In genomic region chr1:26972390-26972789, GRCh38 we compare ENCODE assay signal across 32 cellular contexts. TPM values are rescaled to one million over a fixed set of nuclear protein-coding genes. Genes with fewer than 3 reads are reported as not detected.
DNase-seq lines count a peak whose midpoint lies in the region; ATAC-seq, FAIRE-seq and TF ChIP-seq lines count a peak whose summit lies in the region.
"Had no signal": no experiment of that assay in that cellular context is flagged by ENCODE, and none has a peak within 500 bp of the region (broad histone marks: within the 10 kb centered on the region; RNA-seq: fewer than 3 reads in every experiment).

No MANE protein-coding gene starts in this region.

- peaks cover 76% of the 10 kb centered on the region for H3K4me1 ChIP-seq in HepG2 (ENCODE audit: insufficient read depth, low read length)
- no peaks in the 10 kb centered on the region for H3K4me1 ChIP-seq in right lobe of liver
- H3K4me1 ChIP-seq in NT2/D1 (ENCODE audit: insufficient read depth, insufficient read length): peaks cover 15% of the 10 kb centered on the region
- H3K4me1 ChIP-seq in aorta (ENCODE audit: control insufficient read depth in 1 of 2, insufficient read depth in 2 of 2, low read length in 2 of 2): no peaks in the 10 kb centered on the region
- H3K4me1 ChIP-seq: BE2C, HAP-1, transverse colon had no signal

- H3K27me3 ChIP-seq in HepG2 (ENCODE audit: control insufficient read depth in 1 of 2, insufficient read depth in 2 of 2, low read length in 2 of 2) (0 out of 5 replicates have a peak, but pooled peaks cover 0 to 4% of the 10 kb centered on the region in 2 experiments), right lobe of liver (no peaks in the 10 kb centered on the region), NT2/D1 (ENCODE audit: insufficient read depth, insufficient read length) (no peaks in the 10 kb centered on the region), aorta (ENCODE audit: control insufficient read depth in 1 of 2, insufficient read depth in 2 of 2, low read length in 1 of 2) (no peaks in the 10 kb centered on the region)
- H3K27me3 ChIP-seq: BE2C, transverse colon had no signal

- no peak for TF ChIP-seq POLR2A in HepG2 (IDR thresholded peaks at IDR 0.05; ENCODE audit: insufficient read depth in 1 of 2, low read depth in 2 of 2, low read length in 2 of 2)
- TF ChIP-seq POLR2A in right lobe of liver (IDR thresholded peaks at IDR 0.05): no peak

- peak overlapping the region in 1 of 3 experiments; percentile 49; a peak in 2 of 6 replicates for H3K4me3 ChIP-seq in HepG2 (replicated peaks in 1 of 3; ENCODE audit: insufficient read depth in 1 of 3, low read depth in 2 of 3, low read length in 3 of 3)
- H3K4me3 ChIP-seq in right lobe of liver: no peak overlapping the region
- no peak overlapping the region for H3K4me3 ChIP-seq in NT2/D1 (ENCODE audit: insufficient read length, low read depth)
- H3K4me3 ChIP-seq in fibroblast of mammary gland (ENCODE audit: control insufficient read depth, low read depth, low read length): no peak overlapping the region
- no peak overlapping the region for H3K4me3 ChIP-seq in aorta (ENCODE audit: low read length in 2 of 2)
- H3K4me3 ChIP-seq: HAP-1, transverse colon had no signal

- H2AFZ ChIP-seq in HepG2 (ENCODE audit: low read length): no peak overlapping the region

- FAIRE-seq in HepG2 (lab: Jason Lieb, UNC): peak; percentile 32
- FAIRE-seq: keratinocyte, small intestine had no signal

- intact Hi-C loops in HepG2 (cut with micrococcal nuclease; ENCODE audit: unreplicated experiment) (no loop called here), right lobe of liver (cut with DNase I) (no loop called here), aorta (cut with DNase I) (no loop called here)

- no peak for TF ChIP-seq RAD21 in HepG2 (CRISPR knock-in tag; IDR thresholded peaks at IDR 0.05)

- H3K27me3 Mint-ChIP-seq in chondrocyte (ENCODE audit: low read depth): peaks cover 7% of the 10 kb centered on the region

- no peak for DNase-seq in HepG2 (ENCODE audit: low spot score)
- no peak for DNase-seq in right lobe of liver
- DNase-seq in NT2/D1 (ENCODE audit: low read depth, low spot score): no peak
- peak; percentile 54 for DNase-seq in fibroblast of mammary gland (ENCODE audit: low read depth)
- DNase-seq in AML-193 (lab: John Stamatoyannopoulos, UW): no peak
- no peak for DNase-seq in chondrocyte (ENCODE audit: low spot score)
- no peak for DNase-seq in aorta
- DNase-seq in SW 1271 (lab: John Stamatoyannopoulos, UW): no peak
- DNase-seq: activated CD4-positive, alpha-beta T cell treated with anti-CD3 and anti-CD28 coated beads, Interleukin-2, amount 50 U/mL, for 4 hours; BE2C; central memory CD4-positive, alpha-beta T cell; DMS53; GF-D8; midbrain; natural killer cell; NCI-H1092; NCI-H187; NCI-H2171 treated with DMSO at 0.1 percent for 48 hours; NCI-H510A treated with DMSO at 0.1 percent for 48 hours; PC-3; retina; Right ventricle myocardium superior; small intestine; T1000; transverse colon had no signal

- POLR2A ChIA-PET in HepG2 (lab: Yijun Ruan, JAX): interaction anchor here (1.0 to 1.3 kb wide), 6 partner anchors 19 to 72 kb away, joined by 3 to 9 read pairs (median 6); partner anchors contain the start of genes GPATCH3, NR0B2 and TRNP1

- in situ Hi-C loops in HepG2 (cut with HindIII; ENCODE audit: extremely low pct_ligation_motif_present, low pct_unique_long_range_greater_than_20kb): no loop called here

- H3K4me3 Mint-ChIP-seq in chondrocyte (ENCODE audit: unreplicated experiment): no peak overlapping the region
- H3K4me3 Mint-ChIP-seq: activated naive CD8-positive, alpha-beta T cell; natural killer cell had no signal

- H3K4me1 Mint-ChIP-seq in chondrocyte (ENCODE audit: low read depth): peaks cover 6% of the 10 kb centered on the region

- no peaks in the 10 kb centered on the region for H3K79me2 ChIP-seq in HepG2 (ENCODE audit: insufficient read depth, low read length)

- CTCF ChIA-PET in HepG2 (lab: Yijun Ruan, JAX; ENCODE audit: low intra/inter-chr PET ratio, low total read pairs): no interaction called here

- BruUV-seq in HepG2 (replicated peaks; lab: Mats Ljungman, UMichigan): no TSS peak

- TF ChIP-seq CTCF in HepG2 (CRISPR knock-in tag; IDR thresholded peaks at IDR 0.05) (no peak), right lobe of liver (IDR thresholded peaks at IDR 0.05) (no peak), fibroblast of mammary gland (conservative IDR thresholded peaks at IDR 0.05; ENCODE audit: control insufficient read depth, insufficient read depth, low read depth, low read length) (no peak), chondrocyte (IDR thresholded peaks at IDR 0.05) (no peak)

- ATAC-seq in HepG2 (peak; percentile 47), right lobe of liver (no peak), aorta (ENCODE audit: low FRiP score) (no peak)
- ATAC-seq: natural killer cell, PC-3 had no signal

- no peaks in the 10 kb centered on the region for H3K36me3 Mint-ChIP-seq in chondrocyte (ENCODE audit: low read depth)
- H3K36me3 Mint-ChIP-seq: activated naive CD8-positive, alpha-beta T cell; natural killer cell had no signal

- H3K27ac ChIP-seq in HepG2 (ENCODE audit: extremely low read length, insufficient read depth, low read length) (no peak overlapping the region), right lobe of liver (no peak overlapping the region), aorta (ENCODE audit: low read depth in 1 of 2, low read length in 2 of 2) (no peak overlapping the region)
- H3K27ac ChIP-seq: transverse colon had no signal

- no peaks in the 10 kb centered on the region for H3K9me3 ChIP-seq in HepG2 (ENCODE audit: low read length)
- no peaks in the 10 kb centered on the region for H3K9me3 ChIP-seq in right lobe of liver
- H3K9me3 ChIP-seq in NT2/D1 (ENCODE audit: insufficient read depth, low read length): no peaks in the 10 kb centered on the region
- no peaks in the 10 kb centered on the region for H3K9me3 ChIP-seq in aorta (ENCODE audit: control insufficient read depth, low read length)
- H3K9me3 ChIP-seq: BE2C, HAP-1, transverse colon had no signal

- H3K4me2 ChIP-seq in HepG2 (ENCODE audit: low read depth, low read length): peak overlapping the region; percentile 70; the same call in 1 of the 2 replicates

- no peaks in the 10 kb centered on the region for H3K9me3 Mint-ChIP-seq in chondrocyte (ENCODE audit: low read depth)
- H3K9me3 Mint-ChIP-seq: activated T-helper 2 cell treated with anti-CD3 and anti-CD28 coated beads, Interferon-gamma antibody, Interleukin-2, Interleukin-4, amounts not matched to agents 10 μg/mL and 5 μg/mL and 100 μg/mL, durations not matched to agents 14 hours and 24 hours and 36 hours; natural killer cell had no signal

- H3K36me3 ChIP-seq in HepG2 (replicated peaks in 1 of 2; ENCODE audit: control insufficient read depth in 1 of 2, insufficient read depth in 2 of 2, low read length in 2 of 2) (no peaks in the 10 kb centered on the region), right lobe of liver (no peaks in the 10 kb centered on the region), NT2/D1 (ENCODE audit: insufficient read depth, insufficient read length, low read length) (no peaks in the 10 kb centered on the region), aorta (ENCODE audit: control insufficient read depth in 1 of 2, insufficient read depth in 2 of 2, low read length in 1 of 2) (no peaks in the 10 kb centered on the region)
- H3K36me3 ChIP-seq: BE2C, HAP-1, transverse colon had no signal

- H3K27ac Mint-ChIP-seq in chondrocyte (ENCODE audit: unreplicated experiment): no peak overlapping the region
- H3K27ac Mint-ChIP-seq: activated naive CD8-positive, alpha-beta T cell; activated T-helper 2 cell treated with anti-CD3 and anti-CD28 coated beads, Interferon-gamma antibody, Interleukin-2, Interleukin-4, amounts not matched to agents 10 μg/mL and 5 μg/mL and 100 μg/mL, durations not matched to agents 14 hours and 24 hours and 36 hours; natural killer cell had no signal

- WGBS in HepG2 (ENCODE audit: low lambda C conversion rate): 11% methylated on average over 6 of the region's 6 CpGs
- WGBS in right lobe of liver (ENCODE audit: insufficient coverage, low coverage, low lambda C conversion rate, missing lambda C conversion rate): 47% methylated on average over 6 of the region's 6 CpGs
- 44 to 47% methylated on average over 6 of the region's 6 CpGs for WGBS in aorta, 2 donors

- no peaks in the 10 kb centered on the region for H4K20me1 ChIP-seq in HepG2 (ENCODE audit: insufficient read depth, low read length)

- TF ChIP-seq EP300 in HepG2 (IDR thresholded peaks at IDR 0.05; ENCODE audit: low read depth in 2 of 2, low read length in 2 of 2) (no peak), HepG2 (CRISPR knock-in tag; IDR thresholded peaks at IDR 0.05; ENCODE audit: borderline replicate concordance) (no peak)

- H3K9ac ChIP-seq in HepG2 (ENCODE audit: insufficient read depth, low read depth, low read length): no peak overlapping the region
- H3K9ac ChIP-seq in NT2/D1 (ENCODE audit: insufficient read length, low read depth): peak overlapping the region; percentile 12

RNA-seq across cellular contexts. Expression of gene KDF1, which starts 12.1 kb away (rescaled TPM):
- total RNA-seq in HepG2 (2016; rRNA removed; fragmentation: Illumina TruSeq; extraction: Trizol) (1.9 and 2.4 TPM in 2 replicates), right lobe of liver (1 to 10 TPM; 1.1 to 4.1 (median 2.5) TPM), chondrocyte (not detected in 3 replicates), aorta (not detected)
- total RNA-seq in HepG2 (2016; cell fraction: cytosol; rRNA removed; fragmentation: Illumina TruSeq; extraction: Trizol; ENCODE audit: low read depth): 0.61 and 1.1 TPM in 2 replicates
- total RNA-seq in HepG2 (2016; cell fraction: insoluble cytoplasmic fraction; rRNA removed; fragmentation: Illumina TruSeq; extraction: Trizol): 1.6 and 2.1 TPM in 2 replicates
- 2.0 and 2.1 TPM in 2 replicates for total RNA-seq in HepG2 (2016; cell fraction: membrane; rRNA removed; fragmentation: Illumina TruSeq; extraction: Trizol)
- 0.75 and 1.1 TPM in 2 replicates for total RNA-seq in HepG2 (2016; cell fraction: nucleus; rRNA removed; fragmentation: Illumina TruSeq; extraction: Trizol)
- polyA plus RNA-seq in HepG2 (2011; rRNA removed) (4.9 and 7.4 TPM in 2 replicates), aorta (1 to 10 TPM in 1 of 2 donors, under 1 TPM in 1; 0.23 to 1.6 TPM)
- polyA plus RNA-seq in HepG2 (2011; cell fraction: cytosol; rRNA removed): 4.3 and 6.8 TPM in 2 replicates
- polyA plus RNA-seq in HepG2 (2011; cell fraction: nucleus; rRNA removed): 5.9 and 7.2 TPM in 2 replicates
- 4.8 and 6.0 TPM in 2 replicates for polyA plus RNA-seq in HepG2 (2012)
- polyA plus RNA-seq in HepG2 (2016; cell fraction: cytosol; fragmentation: Illumina TruSeq; extraction: Trizol; ENCODE audit: low read depth): 0.87 and 0.94 TPM in 2 replicates
- polyA plus RNA-seq in HepG2 (2016; cell fraction: insoluble cytoplasmic fraction; fragmentation: Illumina TruSeq; extraction: Trizol; ENCODE audit: low read depth): 2.0 and 2.7 TPM in 2 replicates
- polyA plus RNA-seq in HepG2 (2016; cell fraction: membrane; fragmentation: Illumina TruSeq; extraction: Trizol; ENCODE audit: low read depth): 1.6 and 2.0 TPM in 2 replicates
- 2.9 and 3.3 TPM in 2 replicates for polyA plus RNA-seq in HepG2 (2016; cell fraction: nucleus; fragmentation: Illumina TruSeq; extraction: Trizol; ENCODE audit: insufficient read depth, low read depth)
- 12.8 TPM in 1 of 2 replicates, not detected in the other for polyA minus RNA-seq in HepG2 (2011; rRNA and poly(A)+ RNA removed; ENCODE audit: low replicate concordance)
- polyA minus RNA-seq in HepG2 (2011; cell fraction: cytosol; rRNA and poly(A)+ RNA removed): 4.2 and 4.4 TPM in 2 replicates
- 1.3 and 2.0 TPM in 2 replicates for polyA minus RNA-seq in HepG2 (2011; cell fraction: nucleus; rRNA and poly(A)+ RNA removed)
- total RNA-seq: activated T-helper 2 cell treated with anti-CD3 and anti-CD28 coated beads, Interferon-gamma antibody, Interleukin-2, Interleukin-4, amounts not matched to agents 10 μg/mL and 5 μg/mL and 100 μg/mL, durations not matched to agents 14 hours and 24 hours and 36 hours; dermis microvascular lymphatic vessel endothelial cell; osteoblast had no signal

RNA-seq across cellular contexts. Expression of gene TRNP1, which starts 21.1 kb away (rescaled TPM):
- 35.6 and 42.0 TPM in 2 replicates for total RNA-seq in HepG2 (2016; rRNA removed; fragmentation: Illumina TruSeq; extraction: Trizol)
- total RNA-seq in HepG2 (2016; cell fraction: cytosol; rRNA removed; fragmentation: Illumina TruSeq; extraction: Trizol; ENCODE audit: low read depth): 45.9 and 49.6 TPM in 2 replicates
- 32.9 and 43.5 TPM in 2 replicates for total RNA-seq in HepG2 (2016; cell fraction: insoluble cytoplasmic fraction; rRNA removed; fragmentation: Illumina TruSeq; extraction: Trizol)
- total RNA-seq in HepG2 (2016; cell fraction: membrane; rRNA removed; fragmentation: Illumina TruSeq; extraction: Trizol): 78.4 and 79.4 TPM in 2 replicates
- total RNA-seq in HepG2 (2016; cell fraction: nucleus; rRNA removed; fragmentation: Illumina TruSeq; extraction: Trizol): 20.2 and 26.8 TPM in 2 replicates
- 158 and 166 TPM in 2 replicates for polyA plus RNA-seq in HepG2 (2011; rRNA removed)
- polyA plus RNA-seq in HepG2 (2011; cell fraction: cytosol; rRNA removed): 196 and 254 TPM in 2 replicates
- 52.2 and 66.1 TPM in 2 replicates for polyA plus RNA-seq in HepG2 (2011; cell fraction: nucleus; rRNA removed)
- 56.7 and 66.7 TPM in 2 replicates for polyA plus RNA-seq in HepG2 (2012)
- 79.2 and 85.4 TPM in 2 replicates for polyA plus RNA-seq in HepG2 (2016; cell fraction: cytosol; fragmentation: Illumina TruSeq; extraction: Trizol; ENCODE audit: low read depth)
- 57.7 and 57.9 TPM in 2 replicates for polyA plus RNA-seq in HepG2 (2016; cell fraction: insoluble cytoplasmic fraction; fragmentation: Illumina TruSeq; extraction: Trizol; ENCODE audit: low read depth)
- polyA plus RNA-seq in HepG2 (2016; cell fraction: membrane; fragmentation: Illumina TruSeq; extraction: Trizol; ENCODE audit: low read depth): 101 and 110 TPM in 2 replicates
- 41.5 and 46.3 TPM in 2 replicates for polyA plus RNA-seq in HepG2 (2016; cell fraction: nucleus; fragmentation: Illumina TruSeq; extraction: Trizol; ENCODE audit: insufficient read depth, low read depth)
- polyA minus RNA-seq in HepG2 (2011; rRNA and poly(A)+ RNA removed; ENCODE audit: low replicate concordance): 0.21 and 97.7 TPM in 2 replicates
- 44.5 and 48.8 TPM in 2 replicates for polyA minus RNA-seq in HepG2 (2011; cell fraction: cytosol; rRNA and poly(A)+ RNA removed)
- polyA minus RNA-seq in HepG2 (2011; cell fraction: nucleus; rRNA and poly(A)+ RNA removed): 41.1 and 55.3 TPM in 2 replicates
- 10 to 100 TPM in 2 of 6 experiments, 1 to 10 TPM in 4; 2.0 to 24.8 (median 6.7) TPM for total RNA-seq in right lobe of liver
- 56.5 to 76.5 TPM (median 72.1 TPM) in 3 replicates for total RNA-seq in chondrocyte
- 10 to 100 TPM; 15.0 to 16.3 TPM for total RNA-seq in aorta
- 10 to 100 TPM; 15.2 to 30.8 TPM for polyA plus RNA-seq in aorta

RNA-seq across cellular contexts. Expression of gene TENT5B, which starts 40.3 kb away (rescaled TPM):
- 0.62 and 0.88 TPM in 2 replicates for total RNA-seq in HepG2 (2016; rRNA removed; fragmentation: Illumina TruSeq; extraction: Trizol)
- total RNA-seq in HepG2 (2016; cell fraction: cytosol; rRNA removed; fragmentation: Illumina TruSeq; extraction: Trizol; ENCODE audit: low read depth): 0.35 and 0.40 TPM in 2 replicates
- 0.42 and 0.65 TPM in 2 replicates for total RNA-seq in HepG2 (2016; cell fraction: insoluble cytoplasmic fraction; rRNA removed; fragmentation: Illumina TruSeq; extraction: Trizol)
- total RNA-seq in HepG2 (2016; cell fraction: membrane; rRNA removed; fragmentation: Illumina TruSeq; extraction: Trizol): 0.52 and 0.53 TPM in 2 replicates
- 0.38 and 0.71 TPM in 2 replicates for total RNA-seq in HepG2 (2016; cell fraction: nucleus; rRNA removed; fragmentation: Illumina TruSeq; extraction: Trizol)
- 0.13 and 0.22 TPM in 2 replicates for polyA plus RNA-seq in HepG2 (2011; rRNA removed)
- polyA plus RNA-seq in HepG2 (2011; cell fraction: cytosol; rRNA removed): 0.13 and 0.24 TPM in 2 replicates
- polyA plus RNA-seq in HepG2 (2011; cell fraction: nucleus; rRNA removed): 0.12 and 0.23 TPM in 2 replicates
- polyA plus RNA-seq in HepG2 (2012): 0.16 TPM in 1 of 2 replicates, not detected in the other
- polyA plus RNA-seq in HepG2 (2016; cell fraction: cytosol; fragmentation: Illumina TruSeq; extraction: Trizol; ENCODE audit: low read depth): 0.12 and 0.17 TPM in 2 replicates
- 0.46 and 0.58 TPM in 2 replicates for polyA plus RNA-seq in HepG2 (2016; cell fraction: insoluble cytoplasmic fraction; fragmentation: Illumina TruSeq; extraction: Trizol; ENCODE audit: low read depth)
- polyA plus RNA-seq in HepG2 (2016; cell fraction: membrane; fragmentation: Illumina TruSeq; extraction: Trizol; ENCODE audit: low read depth): 0.20 and 0.32 TPM in 2 replicates
- polyA plus RNA-seq in HepG2 (2016; cell fraction: nucleus; fragmentation: Illumina TruSeq; extraction: Trizol; ENCODE audit: insufficient read depth, low read depth): 0.37 and 0.77 TPM in 2 replicates
- 0.96 and 5.4 TPM in 2 replicates for polyA minus RNA-seq in HepG2 (2011; rRNA and poly(A)+ RNA removed; ENCODE audit: low replicate concordance)
- polyA minus RNA-seq in HepG2 (2011; cell fraction: cytosol; rRNA and poly(A)+ RNA removed): not detected in 2 replicates
- 0.37 and 0.39 TPM in 2 replicates for polyA minus RNA-seq in HepG2 (2011; cell fraction: nucleus; rRNA and poly(A)+ RNA removed)
- under 1 TPM in 4 of 6 experiments, not detected in 2; 0.11 to 0.49 (median 0.29) TPM for total RNA-seq in right lobe of liver
- 15.2 to 39.1 TPM (median 38.1 TPM) in 3 replicates for total RNA-seq in chondrocyte
- 10 to 100 TPM; 20.6 to 73.9 TPM for total RNA-seq in aorta
- 10 to 100 TPM; 10.4 to 23.7 TPM for polyA plus RNA-seq in aorta
- total RNA-seq: activated T-helper 2 cell treated with anti-CD3 and anti-CD28 coated beads, Interferon-gamma antibody, Interleukin-2, Interleukin-4, amounts not matched to agents 10 μg/mL and 5 μg/mL and 100 μg/mL, durations not matched to agents 14 hours and 24 hours and 36 hours had no signal

RNA-seq across cellular contexts. Expression of gene NUDC, which starts 50.8 kb away (rescaled TPM):
- total RNA-seq in HepG2 (2016; rRNA removed; fragmentation: Illumina TruSeq; extraction: Trizol): 104 and 126 TPM in 2 replicates
- total RNA-seq in HepG2 (2016; cell fraction: cytosol; rRNA removed; fragmentation: Illumina TruSeq; extraction: Trizol; ENCODE audit: low read depth): 35.7 TPM in 2 replicates
- 105 and 106 TPM in 2 replicates for total RNA-seq in HepG2 (2016; cell fraction: insoluble cytoplasmic fraction; rRNA removed; fragmentation: Illumina TruSeq; extraction: Trizol)
- 36.4 and 37.7 TPM in 2 replicates for total RNA-seq in HepG2 (2016; cell fraction: membrane; rRNA removed; fragmentation: Illumina TruSeq; extraction: Trizol)
- 45.3 and 49.3 TPM in 2 replicates for total RNA-seq in HepG2 (2016; cell fraction: nucleus; rRNA removed; fragmentation: Illumina TruSeq; extraction: Trizol)
- 34.7 and 41.0 TPM in 2 replicates for polyA plus RNA-seq in HepG2 (2011; rRNA removed)
- 35.9 and 39.4 TPM in 2 replicates for polyA plus RNA-seq in HepG2 (2011; cell fraction: cytosol; rRNA removed)
- polyA plus RNA-seq in HepG2 (2011; cell fraction: nucleus; rRNA removed): 28.6 and 31.4 TPM in 2 replicates
- polyA plus RNA-seq in HepG2 (2012): 88.2 and 90.3 TPM in 2 replicates
- polyA plus RNA-seq in HepG2 (2016; cell fraction: cytosol; fragmentation: Illumina TruSeq; extraction: Trizol; ENCODE audit: low read depth): 25.8 and 26.9 TPM in 2 replicates
- 192 and 219 TPM in 2 replicates for polyA plus RNA-seq in HepG2 (2016; cell fraction: insoluble cytoplasmic fraction; fragmentation: Illumina TruSeq; extraction: Trizol; ENCODE audit: low read depth)
- polyA plus RNA-seq in HepG2 (2016; cell fraction: membrane; fragmentation: Illumina TruSeq; extraction: Trizol; ENCODE audit: low read depth): 34.2 and 35.5 TPM in 2 replicates
- 129 and 135 TPM in 2 replicates for polyA plus RNA-seq in HepG2 (2016; cell fraction: nucleus; fragmentation: Illumina TruSeq; extraction: Trizol; ENCODE audit: insufficient read depth, low read depth)
- 24.1 and 33.6 TPM in 2 replicates for polyA minus RNA-seq in HepG2 (2011; rRNA and poly(A)+ RNA removed; ENCODE audit: low replicate concordance)
- polyA minus RNA-seq in HepG2 (2011; cell fraction: cytosol; rRNA and poly(A)+ RNA removed): 34.1 and 35.1 TPM in 2 replicates
- 20.3 and 24.9 TPM in 2 replicates for polyA minus RNA-seq in HepG2 (2011; cell fraction: nucleus; rRNA and poly(A)+ RNA removed)
- 10 to 100 TPM; 40.9 to 60.8 (median 48.4) TPM for total RNA-seq in right lobe of liver
- 44.4 to 53.7 TPM (median 45.8 TPM) in 3 replicates for total RNA-seq in chondrocyte
- total RNA-seq in aorta: 10 to 100 TPM; 44.9 to 49.9 TPM
- polyA plus RNA-seq in aorta: 10 to 100 TPM; 62.7 to 79.8 TPM

RNA-seq across cellular contexts. Expression of gene NR0B2, which starts 58.6 kb away (rescaled TPM):
- total RNA-seq in HepG2 (2016; rRNA removed; fragmentation: Illumina TruSeq; extraction: Trizol) (71.6 and 72.5 TPM in 2 replicates), right lobe of liver (10 to 100 TPM; 25.6 to 69.6 (median 43.0) TPM), chondrocyte (not detected in 3 replicates), aorta (not detected)
- total RNA-seq in HepG2 (2016; cell fraction: cytosol; rRNA removed; fragmentation: Illumina TruSeq; extraction: Trizol; ENCODE audit: low read depth): 32.2 and 34.7 TPM in 2 replicates
- total RNA-seq in HepG2 (2016; cell fraction: insoluble cytoplasmic fraction; rRNA removed; fragmentation: Illumina TruSeq; extraction: Trizol): 72.9 and 77.8 TPM in 2 replicates
- 42.2 and 44.8 TPM in 2 replicates for total RNA-seq in HepG2 (2016; cell fraction: membrane; rRNA removed; fragmentation: Illumina TruSeq; extraction: Trizol)
- 49.1 and 51.4 TPM in 2 replicates for total RNA-seq in HepG2 (2016; cell fraction: nucleus; rRNA removed; fragmentation: Illumina TruSeq; extraction: Trizol)
- polyA plus RNA-seq in HepG2 (2011; rRNA removed) (133 and 203 TPM in 2 replicates), aorta (10 to 100 TPM in 1 of 2 donors, not detected in 1; 28.0 TPM)
- polyA plus RNA-seq in HepG2 (2011; cell fraction: cytosol; rRNA removed): 120 and 167 TPM in 2 replicates
- 160 and 185 TPM in 2 replicates for polyA plus RNA-seq in HepG2 (2011; cell fraction: nucleus; rRNA removed)
- 94.7 and 125 TPM in 2 replicates for polyA plus RNA-seq in HepG2 (2012)
- polyA plus RNA-seq in HepG2 (2016; cell fraction: cytosol; fragmentation: Illumina TruSeq; extraction: Trizol; ENCODE audit: low read depth): 14.5 and 14.6 TPM in 2 replicates
- polyA plus RNA-seq in HepG2 (2016; cell fraction: insoluble cytoplasmic fraction; fragmentation: Illumina TruSeq; extraction: Trizol; ENCODE audit: low read depth): 86.2 and 93.6 TPM in 2 replicates
- polyA plus RNA-seq in HepG2 (2016; cell fraction: membrane; fragmentation: Illumina TruSeq; extraction: Trizol; ENCODE audit: low read depth): 17.4 and 19.6 TPM in 2 replicates
- 81.0 and 96.9 TPM in 2 replicates for polyA plus RNA-seq in HepG2 (2016; cell fraction: nucleus; fragmentation: Illumina TruSeq; extraction: Trizol; ENCODE audit: insufficient read depth, low read depth)
- polyA minus RNA-seq in HepG2 (2011; rRNA and poly(A)+ RNA removed; ENCODE audit: low replicate concordance): 0.21 and 413 TPM in 2 replicates
- 175 and 182 TPM in 2 replicates for polyA minus RNA-seq in HepG2 (2011; cell fraction: cytosol; rRNA and poly(A)+ RNA removed)
- 42.6 and 49.5 TPM in 2 replicates for polyA minus RNA-seq in HepG2 (2011; cell fraction: nucleus; rRNA and poly(A)+ RNA removed)
- total RNA-seq: activated T-helper 2 cell treated with anti-CD3 and anti-CD28 coated beads, Interferon-gamma antibody, Interleukin-2, Interleukin-4, amounts not matched to agents 10 μg/mL and 5 μg/mL and 100 μg/mL, durations not matched to agents 14 hours and 24 hours and 36 hours; dermis microvascular lymphatic vessel endothelial cell; lower leg skin; natural killer cell; osteoblast; PC-3 had no signal
- polyA plus RNA-seq: keratinocyte had no signal
